ENCODE assay signal across 9 cellular contexts in genomic region chr7:101172005-101172853, GRCh38. TPM values are rescaled to one million over a fixed set of nuclear protein-coding genes. Genes with fewer than 3 reads are reported as not detected.
DNase-seq lines count a peak whose midpoint lies in the region; ATAC-seq, FAIRE-seq and TF ChIP-seq lines count a peak whose summit lies in the region.
"Had no signal": no experiment of that assay in that cellular context is flagged by ENCODE, and none has a peak within 500 bp of the region (broad histone marks: within the 10 kb centered on the region; RNA-seq: fewer than 3 reads in every experiment).

No MANE protein-coding gene starts in this region.

- dilution Hi-C loops in endothelial cell of umbilical vein (cut with MboI; ENCODE audit: extremely low pct_ligation_motif_present, low sequenced_read_pairs) = no loop called here

- BruUV-seq in endothelial cell of umbilical vein (replicated peaks; lab: Mats Ljungman, UMichigan) = no TSS peak

- H3K4me2 ChIP-seq in endothelial cell of umbilical vein (ENCODE audit: insufficient read depth, low read length) (no peak overlapping the region), smooth muscle cell (peak overlapping the region; percentile 63)

- H3K27me3 ChIP-seq in endothelial cell of umbilical vein (ENCODE audit: control insufficient read depth in 2 of 2, insufficient read depth in 2 of 2, low read length in 2 of 2) = peaks cover 83 to 87% of the 10 kb centered on the region in 2 experiments
- peaks cover 85% of the 10 kb centered on the region for H3K27me3 ChIP-seq in smooth muscle cell (ENCODE audit: low read depth)

- H3K9me3 ChIP-seq in endothelial cell of umbilical vein (replicated peaks; ENCODE audit: control insufficient read depth, insufficient read depth, low read length) (no peaks in the 10 kb centered on the region), smooth muscle cell (replicated peaks; ENCODE audit: low read depth) (no peaks in the 10 kb centered on the region)
- H3K9me3 ChIP-seq: colonic mucosa had no signal

- H3K4me1 ChIP-seq in endothelial cell of umbilical vein (ENCODE audit: control insufficient read depth, extremely low read depth, insufficient read depth, low read length) (no peaks in the 10 kb centered on the region), smooth muscle cell (ENCODE audit: low read depth) (peaks cover 21% of the 10 kb centered on the region)

- no peak for FAIRE-seq in endothelial cell of umbilical vein (lab: Jason Lieb, UNC)

- H4K20me1 ChIP-seq in endothelial cell of umbilical vein (replicated peaks; ENCODE audit: control insufficient read depth, extremely low read depth, insufficient read depth, low read length) (no peaks in the 10 kb centered on the region), smooth muscle cell (ENCODE audit: low read depth) (no peaks in the 10 kb centered on the region)

- POLR2A ChIA-PET in endothelial cell of umbilical vein (lab: Charles Lee) = no interaction called here

- no peaks in the 10 kb centered on the region for H3K9me1 ChIP-seq in endothelial cell of umbilical vein (replicated peaks; ENCODE audit: control insufficient read depth, extremely low read depth, insufficient read depth, low read length)

- H3K27ac ChIP-seq in endothelial cell of umbilical vein (ENCODE audit: insufficient read depth, low read depth, low read length) = no peak overlapping the region
- no peak overlapping the region for H3K27ac ChIP-seq in smooth muscle cell (ENCODE audit: low read depth)
- H3K27ac ChIP-seq: colonic mucosa had no signal

- peaks cover 10% of the 10 kb centered on the region for H3F3A ChIP-seq in smooth muscle cell (ENCODE audit: low read depth)

- CTCF ChIA-PET in endothelial cell of umbilical vein (lab: Charles Lee) = interaction anchor here (1.0 to 3.1 kb wide), 4 partner anchors 28 to 111 kb away, joined by 6 to 49 read pairs (median 14); partner anchors contain the start of genes PLOD3 and ZNHIT1

- TF ChIP-seq POLR2A in endothelial cell of umbilical vein (IDR thresholded peaks at IDR 0.05; ENCODE audit: low read depth, low read length) = no peak

- H3K9ac ChIP-seq in endothelial cell of umbilical vein (replicated peaks; ENCODE audit: extremely low read depth, insufficient read depth, low read length) (no peak overlapping the region), smooth muscle cell (ENCODE audit: low read depth) (no peak overlapping the region)

- H3K4me3 ChIP-seq in endothelial cell of umbilical vein (replicated peaks in 1 of 3; ENCODE audit: insufficient read depth in 1 of 3, low read depth in 1 of 3, low read length in 3 of 3) = no peak overlapping the region
- H3K4me3 ChIP-seq in smooth muscle cell = no peak overlapping the region
- H3K4me3 ChIP-seq: colonic mucosa had no signal

- no peaks in the 10 kb centered on the region for H3K36me3 ChIP-seq in endothelial cell of umbilical vein (ENCODE audit: control insufficient read depth in 2 of 2, extremely low read depth in 1 of 2, insufficient read depth in 2 of 2, low read length in 2 of 2)
- no peaks in the 10 kb centered on the region for H3K36me3 ChIP-seq in smooth muscle cell (ENCODE audit: low read depth)
- H3K36me3 ChIP-seq: colonic mucosa had no signal

- peak; percentile 5 for DNase-seq in activated naive CD4-positive, alpha-beta T cell treated with Interleukin-2 at 50 U/mL for 16 hours
- DNase-seq in activated naive CD4-positive, alpha-beta T cell (lab: John Stamatoyannopoulos, UW) = no peak
- DNase-seq in NCI-H2196 (lab: John Stamatoyannopoulos, UW; ENCODE audit: unreplicated experiment) = peak; percentile 84
- DNase-seq in endothelial cell of umbilical vein (ENCODE audit: low read depth, low spot score) = no peak
- DNase-seq in smooth muscle cell (lab: John Stamatoyannopoulos, UW; ENCODE audit: unreplicated experiment) = no peak
- DNase-seq in activated CD4-positive, CD25-positive, alpha-beta regulatory T cell (lab: John Stamatoyannopoulos, UW) = no peak
- no peak for DNase-seq in NK-92 (lab: John Stamatoyannopoulos, UW; ENCODE audit: unreplicated experiment)
- DNase-seq: colonic mucosa had no signal

- no peak for ATAC-seq in GM18517 (IDR thresholded peaks at IDR 0.05; ENCODE audit: unreplicated experiment)

- WGBS in smooth muscle cell (ENCODE audit: low lambda C conversion rate) = 3% methylated on average over 76 of the region's 79 CpGs

- TF ChIP-seq CTCF in endothelial cell of umbilical vein (IDR thresholded peaks at IDR 0.05; ENCODE audit: extremely low read depth in 1 of 2, insufficient read depth in 1 of 2, low read depth in 1 of 2, low read length in 2 of 2) (no peak), smooth muscle cell (IDR thresholded peaks at IDR 0.05; ENCODE audit: borderline replicate concordance, insufficient read depth, poor library complexity, severe bottlenecking) (no peak)

- no peaks in the 10 kb centered on the region for H3K79me2 ChIP-seq in endothelial cell of umbilical vein (ENCODE audit: control insufficient read depth, insufficient read depth, low read length)
- no peaks in the 10 kb centered on the region for H3K79me2 ChIP-seq in smooth muscle cell (ENCODE audit: low read depth)

- H2AFZ ChIP-seq in endothelial cell of umbilical vein (ENCODE audit: low read depth, low read length) (no peak overlapping the region), smooth muscle cell (ENCODE audit: low read depth) (no peak overlapping the region)

- intact Hi-C loops in endothelial cell of umbilical vein (cut with micrococcal nuclease) = loop anchor here (10.0 kb wide), 1 partner anchor 563 kb away; no protein-coding TSS in a partner anchor

TF ChIP-seq in endothelial cell of umbilical vein, 7 proteins besides CTCF, POLR2A, EP300 and RAD21 (continues in another document):
- no peak for TF ChIP-seq POLR2AphosphoS5 (IDR thresholded peaks at IDR 0.05; ENCODE audit: insufficient read depth, low read depth, low read length)
- TF ChIP-seq EZH2 (IDR thresholded peaks at IDR 0.05; ENCODE audit: borderline replicate concordance, low read depth, low read length, severe bottlenecking) = peak; percentile 99

RNA-seq across cellular contexts. Expression of gene VGF, which starts 6.9 kb away (rescaled TPM):
- total RNA-seq in endothelial cell of umbilical vein (not detected in 2 replicates), smooth muscle cell (0.85 TPM in 1 of 2 replicates, not detected in the other)
- polyA plus RNA-seq in endothelial cell of umbilical vein (0.03 TPM in 1 of 2 replicates, not detected in the other), smooth muscle cell (0.20 and 0.25 TPM in 2 replicates)
- not detected in 2 replicates for polyA plus RNA-seq in endothelial cell of umbilical vein (2011; cell fraction: cytosol; rRNA removed)
- not detected in 2 replicates for polyA plus RNA-seq in endothelial cell of umbilical vein (2011; cell fraction: nucleus; rRNA removed)
- not detected in 2 replicates for polyA plus RNA-seq in endothelial cell of umbilical vein (2012)
- polyA minus RNA-seq in endothelial cell of umbilical vein = not detected in 2 replicates
- polyA minus RNA-seq in endothelial cell of umbilical vein (2011; cell fraction: cytosol; rRNA and poly(A)+ RNA removed) = not detected
- polyA minus RNA-seq in endothelial cell of umbilical vein (2011; cell fraction: nucleus; rRNA and poly(A)+ RNA removed) = not detected in 2 replicates

RNA-seq across cellular contexts. Expression of gene NAT16, which starts 7.9 kb away (rescaled TPM):
- total RNA-seq in endothelial cell of umbilical vein (not detected in 2 replicates), smooth muscle cell (not detected in 2 replicates)
- polyA plus RNA-seq in endothelial cell of umbilical vein (not detected in 2 replicates), smooth muscle cell (not detected in 2 replicates)
- polyA plus RNA-seq in endothelial cell of umbilical vein (2011; cell fraction: cytosol; rRNA removed) = not detected in 2 replicates
- polyA plus RNA-seq in endothelial cell of umbilical vein (2011; cell fraction: nucleus; rRNA removed) = not detected in 2 replicates
- polyA plus RNA-seq in endothelial cell of umbilical vein (2012) = not detected in 2 replicates
- polyA minus RNA-seq in endothelial cell of umbilical vein = not detected in 2 replicates
- polyA minus RNA-seq in endothelial cell of umbilical vein (2011; cell fraction: cytosol; rRNA and poly(A)+ RNA removed) = not detected
- not detected in 2 replicates for polyA minus RNA-seq in endothelial cell of umbilical vein (2011; cell fraction: nucleus; rRNA and poly(A)+ RNA removed)
- total RNA-seq: colonic mucosa had no signal

RNA-seq across cellular contexts. Expression of gene AP1S1, which starts 18.0 kb away (rescaled TPM):
- total RNA-seq in endothelial cell of umbilical vein = 70.9 and 93.3 TPM in 2 replicates
- 82.8 and 106 TPM in 2 replicates for polyA plus RNA-seq in endothelial cell of umbilical vein
- 139 and 140 TPM in 2 replicates for polyA plus RNA-seq in endothelial cell of umbilical vein (2011; cell fraction: cytosol; rRNA removed)
- 68.1 and 78.9 TPM in 2 replicates for polyA plus RNA-seq in endothelial cell of umbilical vein (2011; cell fraction: nucleus; rRNA removed)
- polyA plus RNA-seq in endothelial cell of umbilical vein (2012) = 127 and 166 TPM in 2 replicates
- 67.4 and 70.2 TPM in 2 replicates for polyA minus RNA-seq in endothelial cell of umbilical vein
- polyA minus RNA-seq in endothelial cell of umbilical vein (2011; cell fraction: cytosol; rRNA and poly(A)+ RNA removed) = 37.6 TPM
- polyA minus RNA-seq in endothelial cell of umbilical vein (2011; cell fraction: nucleus; rRNA and poly(A)+ RNA removed) = 7.4 and 8.7 TPM in 2 replicates
- total RNA-seq in smooth muscle cell = 104 and 105 TPM in 2 replicates
- polyA plus RNA-seq in smooth muscle cell = 44.0 and 51.2 TPM in 2 replicates

RNA-seq across cellular contexts. Expression of gene MOGAT3, which starts 28.6 kb away (rescaled TPM):
- total RNA-seq in endothelial cell of umbilical vein (not detected in 2 replicates), smooth muscle cell (not detected in 2 replicates)
- polyA plus RNA-seq in endothelial cell of umbilical vein (not detected in 2 replicates), smooth muscle cell (0.38 TPM in 1 of 2 replicates, not detected in the other)
- polyA plus RNA-seq in endothelial cell of umbilical vein (2011; cell fraction: cytosol; rRNA removed) = not detected in 2 replicates
- not detected in 2 replicates for polyA plus RNA-seq in endothelial cell of umbilical vein (2011; cell fraction: nucleus; rRNA removed)
- polyA plus RNA-seq in endothelial cell of umbilical vein (2012) = not detected in 2 replicates
- polyA minus RNA-seq in endothelial cell of umbilical vein = not detected in 2 replicates
- polyA minus RNA-seq in endothelial cell of umbilical vein (2011; cell fraction: cytosol; rRNA and poly(A)+ RNA removed) = not detected
- polyA minus RNA-seq in endothelial cell of umbilical vein (2011; cell fraction: nucleus; rRNA and poly(A)+ RNA removed) = not detected in 2 replicates

RNA-seq across cellular contexts. Expression of gene PLOD3, which starts 45.2 kb away (rescaled TPM):
- total RNA-seq in endothelial cell of umbilical vein (161 and 170 TPM in 2 replicates), smooth muscle cell (58.4 and 63.5 TPM in 2 replicates)
- polyA plus RNA-seq in endothelial cell of umbilical vein (143 and 212 TPM in 2 replicates), smooth muscle cell (150 and 168 TPM in 2 replicates)
- polyA plus RNA-seq in endothelial cell of umbilical vein (2011; cell fraction: cytosol; rRNA removed) = 99.3 and 111 TPM in 2 replicates
- 158 and 175 TPM in 2 replicates for polyA plus RNA-seq in endothelial cell of umbilical vein (2011; cell fraction: nucleus; rRNA removed)
- 120 and 135 TPM in 2 replicates for polyA plus RNA-seq in endothelial cell of umbilical vein (2012)
- polyA minus RNA-seq in endothelial cell of umbilical vein = 89.2 and 107 TPM in 2 replicates
- 31.1 TPM for polyA minus RNA-seq in endothelial cell of umbilical vein (2011; cell fraction: cytosol; rRNA and poly(A)+ RNA removed)
- polyA minus RNA-seq in endothelial cell of umbilical vein (2011; cell fraction: nucleus; rRNA and poly(A)+ RNA removed) = 43.8 and 53.9 TPM in 2 replicates

Comparison
In these comparisons a context has a peak if more than half of its experiments do, and no peak if none do; other contexts are left out.
1. DNase-seq: peak in activated naive CD4-positive, alpha-beta T cell treated with Interleukin-2 at 50 U/mL for 16 hours (single experiment) and NCI-H2196 (single experiment); none in activated naive CD4-positive, alpha-beta T cell (0 of 4), endothelial cell of umbilical vein (single experiment), smooth muscle cell (single experiment), activated CD4-positive, CD25-positive, alpha-beta regulatory T cell (0 of 4) and NK-92 (single experiment).